32 cellular contexts compared by ENCODE assay signal in genomic region chr5:144103611-144104010, GRCh38.
"Had no signal": no experiment of that assay in that cellular context is flagged by ENCODE, and none has a peak within 500 bp of the region (broad histone marks: within the 10 kb centered on the region; RNA-seq: fewer than 3 reads in every experiment).

No MANE protein-coding gene starts in this region.

- DNase-seq: activated CD4-positive, alpha-beta T cell treated with anti-CD3 and anti-CD28 coated beads for 36 hours; activated CD4-positive, alpha-beta T cell treated with anti-CD3 and anti-CD28 coated beads, Interleukin-2, amount 10 ng/mL, durations not matched to agents 7 days and 5 days; activated CD4-positive, alpha-beta T cell treated with anti-CD3 and anti-CD28 coated beads, Interleukin-2, amount 50 U/mL, for 48 hours; activated CD8-positive, alpha-beta T cell treated with anti-CD3 and anti-CD28 coated beads, Interleukin-2, amount 10 ng/mL, durations not matched to agents 7 days and 5 days; activated gamma-delta T cell; activated naive CD4-positive, alpha-beta T cell treated with Interleukin-2 at 50 U/mL for 16 hours; activated naive CD8-positive, alpha-beta T cell treated with anti-CD3 and anti-CD28 coated beads, Interleukin-2, amount 10 ng/mL, durations not matched to agents 7 days and 5 days; activated T-cell treated with anti-CD3 and anti-CD28 coated beads, Interleukin-2, amount 50 U/mL, for 24 hours; amygdala; KG1; NCI-H1105; NCI-H1417 treated with DMSO at 0.1 percent for 48 hours; NCI-H187 treated with DMSO at 0.1 percent for 48 hours; NCI-H2081; NCI-H2171 treated with DMSO at 0.1 percent for 48 hours; NCI-H2227 treated with DMSO at 0.1 percent for 48 hours; NCI-H446 treated with DMSO at 0.1 percent for 48 hours; NCI-H524; NCI-H69; NCI-H82; SHP77; SJCRH30 had no signal

- H3K4me3 Mint-ChIP-seq: activated CD4-positive, alpha-beta T cell treated with anti-CD3 and anti-CD28 coated beads for 36 hours; activated CD4-positive, alpha-beta T cell treated with anti-CD3 and anti-CD28 coated beads, Interleukin-2, amount 10 ng/mL, durations not matched to agents 7 days and 5 days; activated CD8-positive, alpha-beta T cell treated with anti-CD3 and anti-CD28 coated beads, Interleukin-2, amount 10 ng/mL, durations not matched to agents 7 days and 5 days; activated naive CD4-positive, alpha-beta T cell treated with anti-CD3 and anti-CD28 coated beads, Interleukin-2, amount 50 U/mL, for 24 hours; activated naive CD8-positive, alpha-beta T cell treated with anti-CD3 and anti-CD28 coated beads, Interleukin-2, amount 10 ng/mL, durations not matched to agents 7 days and 5 days; activated T-cell treated with anti-CD3 and anti-CD28 coated beads, Interleukin-2, amount 50 U/mL, for 24 hours; T-helper 1 cell treated with Interleukin-12 subunit alpha and Interleukin-12 subunit beta and Interleukin-4 antibody, amounts not matched to agents 30 μg/mL and 1 μg/mL, for 36 hours; T-helper 2 cell treated with Interferon-gamma antibody and Interleukin-4, amounts not matched to agents 5 μg/mL and 100 μg/mL, for 36 hours; WTC11 had no signal

- H3K27ac Mint-ChIP-seq: activated CD4-positive, alpha-beta T cell treated with anti-CD3 and anti-CD28 coated beads for 36 hours; activated CD4-positive, alpha-beta T cell treated with anti-CD3 and anti-CD28 coated beads, Interleukin-2, amount 10 ng/mL, durations not matched to agents 7 days and 5 days; activated CD8-positive, alpha-beta T cell treated with anti-CD3 and anti-CD28 coated beads, Interleukin-2, amount 10 ng/mL, durations not matched to agents 7 days and 5 days; activated naive CD4-positive, alpha-beta T cell treated with anti-CD3 and anti-CD28 coated beads, Interleukin-2, amount 50 U/mL, for 24 hours; activated naive CD8-positive, alpha-beta T cell treated with anti-CD3 and anti-CD28 coated beads, Interleukin-2, amount 10 ng/mL, durations not matched to agents 7 days and 5 days; activated T-cell treated with anti-CD3 and anti-CD28 coated beads, Interleukin-2, amount 50 U/mL, for 24 hours; activated T-helper 2 cell treated with anti-CD3 and anti-CD28 coated beads, Interferon-gamma antibody, Interleukin-2, Interleukin-4, amounts not matched to agents 10 μg/mL and 5 μg/mL and 100 μg/mL, durations not matched to agents 14 hours and 24 hours and 36 hours; T-helper 1 cell treated with Interleukin-12 subunit alpha and Interleukin-12 subunit beta and Interleukin-4 antibody, amounts not matched to agents 30 μg/mL and 1 μg/mL, for 36 hours; T-helper 2 cell treated with Interferon-gamma antibody and Interleukin-4, amounts not matched to agents 5 μg/mL and 100 μg/mL, for 36 hours; WTC11 had no signal

- H3K36me3 Mint-ChIP-seq: activated naive CD4-positive, alpha-beta T cell treated with anti-CD3 and anti-CD28 coated beads, Interleukin-2, amount 50 U/mL, for 24 hours; activated naive CD8-positive, alpha-beta T cell treated with anti-CD3 and anti-CD28 coated beads, Interleukin-2, amount 10 ng/mL, durations not matched to agents 7 days and 5 days; WTC11 had no signal

- H3K4me1 Mint-ChIP-seq: activated CD4-positive, alpha-beta T cell treated with anti-CD3 and anti-CD28 coated beads for 36 hours; activated CD4-positive, alpha-beta T cell treated with anti-CD3 and anti-CD28 coated beads, Interleukin-2, amount 10 ng/mL, durations not matched to agents 7 days and 5 days; activated naive CD4-positive, alpha-beta T cell treated with anti-CD3 and anti-CD28 coated beads, Interleukin-2, amount 50 U/mL, for 24 hours; activated naive CD8-positive, alpha-beta T cell treated with anti-CD3 and anti-CD28 coated beads, Interleukin-2, amount 10 ng/mL, durations not matched to agents 7 days and 5 days had no signal

- H3K4me1 ChIP-seq: ascending aorta, SJCRH30 had no signal

- H3K4me3 ChIP-seq: ascending aorta, SJCRH30, SK-N-MC had no signal

- H3K9me3 ChIP-seq: ascending aorta, SJCRH30 had no signal

- H3K27me3 Mint-ChIP-seq: activated CD4-positive, alpha-beta T cell treated with anti-CD3 and anti-CD28 coated beads for 36 hours; activated naive CD4-positive, alpha-beta T cell treated with anti-CD3 and anti-CD28 coated beads, Interleukin-2, amount 50 U/mL, for 24 hours; activated T-cell treated with anti-CD3 and anti-CD28 coated beads, Interleukin-2, amount 50 U/mL, for 24 hours had no signal

- ATAC-seq: activated CD4-positive, alpha-beta T cell treated with anti-CD3 and anti-CD28 coated beads for 36 hours; activated CD4-positive, CD25-positive, alpha-beta regulatory T cell treated with anti-CD3 and anti-CD28 coated beads, Interleukin-2, amount 50 U/mL, for 24 hours; activated CD8-positive, alpha-beta T cell treated with anti-CD3 and anti-CD28 coated beads, Interleukin-2, amount 10 ng/mL, durations not matched to agents 7 days and 5 days; Panc1; WTC11 had no signal

- H3K9me3 Mint-ChIP-seq: activated CD4-positive, alpha-beta T cell treated with anti-CD3 and anti-CD28 coated beads, Interleukin-2, amount 10 ng/mL, durations not matched to agents 7 days and 5 days; activated naive CD4-positive, alpha-beta T cell treated with anti-CD3 and anti-CD28 coated beads, Interleukin-2, amount 50 U/mL, for 24 hours; activated naive CD8-positive, alpha-beta T cell treated with anti-CD3 and anti-CD28 coated beads, Interleukin-2, amount 10 ng/mL, durations not matched to agents 7 days and 5 days; activated T-cell treated with anti-CD3 and anti-CD28 coated beads, Interleukin-2, amount 50 U/mL, for 24 hours; activated T-helper 2 cell treated with anti-CD3 and anti-CD28 coated beads, Interferon-gamma antibody, Interleukin-2, Interleukin-4, amounts not matched to agents 10 μg/mL and 5 μg/mL and 100 μg/mL, durations not matched to agents 14 hours and 24 hours and 36 hours; T-helper 1 cell treated with Interleukin-12 subunit alpha and Interleukin-12 subunit beta and Interleukin-4 antibody, amounts not matched to agents 30 μg/mL and 1 μg/mL, for 36 hours; T-helper 2 cell treated with Interferon-gamma antibody and Interleukin-4, amounts not matched to agents 5 μg/mL and 100 μg/mL, for 36 hours; WTC11 had no signal

- H3K27me3 ChIP-seq: ascending aorta, SJCRH30 had no signal

- FAIRE-seq: TTC549 had no signal

- H3K27ac ChIP-seq: ascending aorta, SJCRH30, SK-N-MC had no signal

- H3K36me3 ChIP-seq: ascending aorta, SJCRH30 had no signal
